Comparison of ENCODE assay signal across 12 cellular contexts in genomic region chr17:56203430-56203829, GRCh38. TPM values are rescaled to one million over a fixed set of nuclear protein-coding genes. Genes with fewer than 3 reads are reported as not detected.
A peak's percentile ranks its signal among the peaks of the same experiment; 100 is the strongest.
DNase-seq lines count a peak whose midpoint lies in the region; ATAC-seq, FAIRE-seq and TF ChIP-seq lines count a peak whose summit lies in the region.
"Had no signal": no experiment of that assay in that cellular context is flagged by ENCODE, and none has a peak within 500 bp of the region (broad histone marks: within the 10 kb centered on the region; RNA-seq: fewer than 3 reads in every experiment).

No MANE protein-coding gene starts in this region.

- H3K4me1 ChIP-seq in DOHH2 (ENCODE audit: control insufficient read depth, low read length) (peaks cover 4% of the 10 kb centered on the region; the same call in 1 of the 2 replicates), OCI-LY1 (ENCODE audit: insufficient read depth, low read length, severe bottlenecking) (peaks cover 3% of the 10 kb centered on the region), GM23338 (ENCODE audit: insufficient read depth) (no peaks in the 10 kb centered on the region)

- no peaks in the 10 kb centered on the region for H3F3A ChIP-seq in DOHH2 (ENCODE audit: control insufficient read depth, insufficient read depth)
- no peaks in the 10 kb centered on the region for H3F3A ChIP-seq in OCI-LY1 (ENCODE audit: insufficient read depth, low read length)
- H3F3A ChIP-seq in GM23338 (replicated peaks; ENCODE audit: low read depth), result no peaks in the 10 kb centered on the region

- H3K9me2 ChIP-seq in DOHH2 (replicated peaks; ENCODE audit: control insufficient read depth, low read length) (no peaks in the 10 kb centered on the region), OCI-LY1 (ENCODE audit: low read depth, low read length) (no peaks in the 10 kb centered on the region), GM23338 (ENCODE audit: insufficient read depth) (peaks cover 14% of the 10 kb centered on the region; the same call in 1 of the 2 replicates)

- FAIRE-seq in GM12891 (lab: Jason Lieb, UNC), result no peak

- no peak for TF ChIP-seq CTCF in DOHH2 (IDR thresholded peaks at IDR 0.05; ENCODE audit: low read depth, low read length, poor library complexity, severe bottlenecking)
- TF ChIP-seq CTCF in OCI-LY1 (IDR thresholded peaks at IDR 0.05; ENCODE audit: low read length), result no peak
- no peak for TF ChIP-seq CTCF in choroid plexus epithelial cell (conservative IDR thresholded peaks at IDR 0.05; ENCODE audit: low read depth, low read length)
- no peak for TF ChIP-seq CTCF in GM23338 (conservative IDR thresholded peaks at IDR 0.05; ENCODE audit: low read depth in 2 of 2)

- no peak overlapping the region for H3K4me3 Mint-ChIP-seq in GM23338

- H3K36me3 ChIP-seq in DOHH2 (ENCODE audit: control insufficient read depth, low read length) (no peaks in the 10 kb centered on the region), OCI-LY1 (ENCODE audit: insufficient read depth, low read length) (no peaks in the 10 kb centered on the region), GM23338 (ENCODE audit: insufficient read depth) (no peaks in the 10 kb centered on the region)

- H3K27ac Mint-ChIP-seq in GM23338, result no peak overlapping the region

- no peaks in the 10 kb centered on the region for H4K20me1 ChIP-seq in DOHH2 (ENCODE audit: control insufficient read depth, insufficient read depth, low read depth, low read length)
- no peaks in the 10 kb centered on the region for H4K20me1 ChIP-seq in OCI-LY1 (ENCODE audit: insufficient read depth, low read length)
- H4K20me1 ChIP-seq in GM23338 (replicated peaks; ENCODE audit: insufficient read depth), result no peaks in the 10 kb centered on the region

- peaks cover 3% of the 10 kb centered on the region; the same call in 1 of the 3 replicates for H3K36me3 Mint-ChIP-seq in GM23338 (ENCODE audit: low read depth)

- H3K4me3 ChIP-seq in DOHH2 (ENCODE audit: low read length), result peak overlapping the region; percentile 32
- H3K4me3 ChIP-seq in OCI-LY1 (ENCODE audit: low read depth, low read length, poor library complexity, severe bottlenecking), result peak overlapping the region; percentile 32
- H3K4me3 ChIP-seq in choroid plexus epithelial cell (ENCODE audit: low read depth, low read length), result no peak overlapping the region
- no peak overlapping the region for H3K4me3 ChIP-seq in GM23338

- H3K27me3 Mint-ChIP-seq in GM23338 (ENCODE audit: insufficient read depth, low read depth, poor library complexity), result no peaks in the 10 kb centered on the region

- H3K79me2 ChIP-seq in DOHH2 (ENCODE audit: control insufficient read depth, low read length), result no peaks in the 10 kb centered on the region
- H3K79me2 ChIP-seq in OCI-LY1 (ENCODE audit: insufficient read depth, low read length), result no peaks in the 10 kb centered on the region
- no peaks in the 10 kb centered on the region for H3K79me2 ChIP-seq in GM23338 (replicated peaks; ENCODE audit: insufficient read depth)

- H3K9me3 ChIP-seq in DOHH2 (ENCODE audit: control insufficient read depth, insufficient read depth, low read length) (peaks cover 4% of the 10 kb centered on the region; the same call in 1 of the 2 replicates), OCI-LY1 (ENCODE audit: low read length) (no peaks in the 10 kb centered on the region)

- peak overlapping the region; percentile 17 for H3K4me2 ChIP-seq in DOHH2 (ENCODE audit: low read length)
- peak overlapping the region; percentile 44 for H3K4me2 ChIP-seq in OCI-LY1 (ENCODE audit: low read length)
- no peak overlapping the region for H3K4me2 ChIP-seq in GM23338

- H2AFZ ChIP-seq in OCI-LY1 (ENCODE audit: low read length), result peak overlapping the region; percentile 53; the same call in 1 of the 2 replicates
- no peak overlapping the region for H2AFZ ChIP-seq in GM23338

- DNase-seq in HT-29 (ENCODE audit: low spot score) (peak; percentile 18), choroid plexus epithelial cell (ENCODE audit: low read depth) (peak; percentile 19), GM23338 (ENCODE audit: low spot score) (no peak), left lobe of liver (ENCODE audit: low spot score) (no peak), GM12891 (ENCODE audit: insufficient read length, low spot score) (no peak)
- DNase-seq: activated CD4-positive, alpha-beta T cell treated with anti-CD3 and anti-CD28 coated beads for 4 hours; NCI-H1417 treated with DMSO at 0.1 percent for 48 hours; Right ventricle myocardium superior; substantia nigra had no signal

- H3K9ac ChIP-seq in OCI-LY1 (ENCODE audit: low read length), result no peak overlapping the region

- H3K27me3 ChIP-seq in DOHH2 (ENCODE audit: control insufficient read depth, low read length) (no peaks in the 10 kb centered on the region), OCI-LY1 (ENCODE audit: insufficient read depth, low read length) (no peaks in the 10 kb centered on the region), GM23338 (ENCODE audit: insufficient read depth) (no peaks in the 10 kb centered on the region)

- H3K27ac ChIP-seq in DOHH2 (ENCODE audit: low read depth, low read length), result no peak overlapping the region
- H3K27ac ChIP-seq in OCI-LY1 (ENCODE audit: low read depth, low read length, poor library complexity, severe bottlenecking), result no peak overlapping the region
- H3K27ac ChIP-seq in GM23338 (ENCODE audit: low read depth), result no peak overlapping the region

- ATAC-seq in GM23338, result no peak
- no peak for ATAC-seq in left lobe of liver
- no peak for ATAC-seq in HG02678 (IDR thresholded peaks at IDR 0.05; ENCODE audit: unreplicated experiment)

- TF ChIP-seq POLR2A in GM12891 (IDR thresholded peaks at IDR 0.05; ENCODE audit: low read depth, low read length), result no peak

- H3K4me1 Mint-ChIP-seq in GM23338, result peaks cover 3% of the 10 kb centered on the region; the same call in 2 of the 3 replicates

- H3K9me3 Mint-ChIP-seq in GM23338, result peaks cover 6% of the 10 kb centered on the region

TF ChIP-seq in GM12891, 5 proteins besides CTCF, POLR2A, EP300 and RAD21:
- TF ChIP-seq POU2F2 (IDR thresholded peaks at IDR 0.05; ENCODE audit: low read depth, low read length) (no peak), POLR2AphosphoS5 (IDR thresholded peaks at IDR 0.05; ENCODE audit: low read depth, low read length) (no peak), SPI1 (IDR thresholded peaks at IDR 0.05; ENCODE audit: low read depth, low read length) (no peak), TAF1 (IDR thresholded peaks at IDR 0.05; ENCODE audit: low read depth, low read length) (no peak), PAX5 (IDR thresholded peaks at IDR 0.05; ENCODE audit: insufficient read depth, low read length, severe bottlenecking) (no peak)
TF ChIP-seq in GM12891: peak in this region for 0.

RNA-seq across cellular contexts. Expression of gene ANKFN1, which starts 50.2 kb away (rescaled TPM):
- 0.29 TPM in 1 of 2 replicates, not detected in the other for total RNA-seq in HT-29 (2014; rRNA removed; shearing (Covaris generic))
- not detected in 2 replicates for total RNA-seq in GM23338 (2014; rRNA removed; shearing (Covaris generic))
- polyA plus RNA-seq in GM23338 (2016; fragmentation: Nextera tagmentation; extraction: Ambion mirVana), result not detected in 2 replicates
- not detected for total RNA-seq in left lobe of liver
- polyA plus RNA-seq in GM12891 (2012; ENCODE audit: low read depth, missing spikeins), result 0.04 TPM
- total RNA-seq: Right ventricle myocardium superior had no signal

Comparison
In these comparisons a context has a peak if more than half of its experiments do, and no peak if none do; other contexts are left out.
1. H3K4me3 ChIP-seq: peak in DOHH2 (single experiment) and OCI-LY1 (single experiment); none in choroid plexus epithelial cell (single experiment) and GM23338 (single experiment).
2. DNase-seq: peak in HT-29 (single experiment) and choroid plexus epithelial cell (single experiment); none in GM23338 (single experiment), left lobe of liver (single experiment) and GM12891 (single experiment).